16 cellular contexts compared by ENCODE assay signal in the genomic region with DNA sequence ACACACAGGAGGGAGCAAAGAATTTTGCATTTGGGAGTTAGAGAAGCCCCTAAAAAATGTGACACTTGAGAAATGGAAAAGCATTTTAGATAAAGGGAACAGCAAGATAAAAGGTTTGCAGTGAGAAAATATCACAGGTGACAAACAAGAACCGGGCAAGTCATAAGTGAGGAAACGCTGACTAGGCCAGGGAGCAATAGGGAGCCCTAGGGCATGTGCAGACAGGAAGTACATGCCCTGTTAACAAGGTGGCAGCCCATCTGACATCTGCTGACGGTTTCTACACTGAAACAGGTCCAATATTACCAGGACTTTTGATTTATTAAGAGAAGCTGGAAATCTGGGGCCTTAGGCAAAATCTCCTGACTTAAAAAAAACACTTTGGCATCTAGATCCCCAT.
"Had no signal": no experiment of that assay in that cellular context is flagged by ENCODE, and none has a peak within 500 bp of the region (broad histone marks: within the 10 kb centered on the region; RNA-seq: fewer than 3 reads in every experiment).

No MANE protein-coding gene starts in this region.

- H3K79me2 ChIP-seq: parathyroid adenoma had no signal

- H3K27ac ChIP-seq: neutrophil, parathyroid adenoma, thyroid gland, vagina had no signal

- H3K27me3 ChIP-seq: neutrophil, thyroid gland, vagina had no signal

- H3K36me3 ChIP-seq: neutrophil, thyroid gland, vagina had no signal

- H3K9ac ChIP-seq: parathyroid adenoma had no signal

- H3K4me3 ChIP-seq: thyroid gland, vagina had no signal

- H3K9me3 ChIP-seq: neutrophil, thyroid gland, vagina had no signal

- FAIRE-seq: islet of Langerhans had no signal

- DNase-seq: activated CD4-positive, alpha-beta T cell treated with anti-CD3 and anti-CD28 coated beads, Interleukin-2, amount 10 ng/mL, durations not matched to agents 24 days and 14 days; activated CD8-positive, alpha-beta memory T cell treated with anti-CD3 and anti-CD28 coated beads, Interleukin-2, amount 50 U/mL, for 48 hours; activated gamma-delta T cell; activated T-cell treated with anti-CD3 and anti-CD28 coated beads, Interleukin-2, amount 50 U/mL, for 72 hours; aorta; erythroblast; left colon; naive thymus-derived CD4-positive, alpha-beta T cell; stimulated activated CD4-positive, alpha-beta T cell treated with anti-CD3 and anti-CD28 coated beads, Interleukin-12 subunit alpha, Interleukin-12 subunit beta, amount 100 ng/mL, for 4 hours; stimulated activated CD4-positive, alpha-beta T cell treated with anti-CD3 and anti-CD28 coated beads, Interleukin-2, amount 100 ng/mL, for 24 hours; thyroid gland had no signal

- H2AFZ ChIP-seq: parathyroid adenoma had no signal

- ATAC-seq: activated T-cell treated with anti-CD3 and anti-CD28 coated beads, Interleukin-2, amount 50 U/mL, for 72 hours; left colon; naive thymus-derived CD4-positive, alpha-beta T cell; WTC11 had no signal
